7 cellular contexts compared by ENCODE assay signal in the genomic region with DNA sequence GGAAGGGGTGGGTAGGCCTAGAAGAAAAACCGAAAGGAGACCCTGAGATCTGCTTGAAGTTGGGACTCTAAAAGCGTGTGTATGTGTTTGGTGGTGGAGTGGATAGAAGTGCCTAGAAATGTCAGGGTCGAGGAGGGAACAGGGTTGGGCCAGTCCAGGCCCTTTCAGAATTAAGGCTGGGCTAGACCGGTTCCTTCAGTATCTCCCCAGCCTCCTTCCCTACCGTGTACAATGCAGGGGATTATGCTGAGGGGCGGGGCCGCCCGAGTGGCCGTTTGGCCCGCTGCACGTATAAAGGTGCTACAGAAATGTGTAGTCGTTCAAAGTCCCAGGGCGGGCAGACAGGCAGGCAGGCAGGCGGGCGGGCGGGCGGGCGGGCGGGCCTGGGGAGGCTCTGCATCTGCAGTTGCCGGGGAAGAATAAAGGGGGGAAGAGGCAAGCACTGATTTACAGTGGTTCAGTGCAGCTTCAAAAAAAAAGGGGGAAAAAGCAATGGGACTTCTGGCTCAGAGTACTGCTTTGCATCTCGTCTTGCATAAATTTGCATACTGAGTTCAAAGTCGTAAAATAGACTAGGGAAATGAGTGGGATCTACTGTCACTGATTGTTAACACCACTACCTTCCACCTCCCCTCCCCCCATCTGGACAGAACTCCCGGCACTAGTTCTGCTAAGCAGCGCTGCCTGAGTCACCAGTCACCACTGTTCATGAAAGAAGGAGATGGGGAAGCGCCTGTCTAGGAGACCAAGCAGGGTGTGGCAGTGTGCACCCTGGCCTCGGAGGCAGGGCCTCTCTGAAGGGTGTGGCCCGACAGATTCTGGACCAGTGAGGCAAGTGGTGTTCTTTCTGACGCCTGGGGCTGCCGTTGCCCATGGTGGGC. TPM values are rescaled to one million over a fixed set of nuclear protein-coding genes. Genes with fewer than 3 reads are reported as not detected.
DNase-seq lines count a peak whose midpoint lies in the region; ATAC-seq and TF ChIP-seq lines count a peak whose summit lies in the region.

No MANE protein-coding gene starts in this region.

- H3K4me3 ChIP-seq in HUES6 (ENCODE audit: low read depth, low read length), result peak overlapping the region; percentile 78
- H3K4me3 ChIP-seq in SJCRH30, result peak overlapping the region; percentile 79
- peak overlapping the region in 6 of 8 donors; percentile 4 to 72 (median 46) for H3K4me3 ChIP-seq in spleen

- CTCF ChIA-PET in activated CD4-positive, alpha-beta T cell treated with anti-CD3 and anti-CD28 coated beads, Interleukin-2, amount 10 ng/mL, durations not matched to agents 7 days and 5 days (lab: Charles Lee), result no interaction called here

- intact Hi-C loops in left ventricle myocardium superior (cut with micrococcal nuclease) (no loop called here), spleen (cut with DNase I; ENCODE audit: low total_unique reads) (no loop called here)

- no peak overlapping the region for H3K27ac Mint-ChIP-seq in activated CD4-positive, alpha-beta T cell treated with anti-CD3 and anti-CD28 coated beads, Interleukin-2, amount 10 ng/mL, durations not matched to agents 7 days and 5 days

- H3K9ac ChIP-seq in HUES6 (ENCODE audit: low read length), result peak overlapping the region; percentile 78

- no peaks in the 10 kb centered on the region for H3K9me3 ChIP-seq in HUES6 (ENCODE audit: control insufficient read depth, insufficient read depth, low read depth, low read length)
- no peaks in the 10 kb centered on the region for H3K9me3 ChIP-seq in SJCRH30 (replicated peaks)
- H3K9me3 ChIP-seq in spleen, result no peaks in the 10 kb centered on the region

- 34 to 43% (median 37%) methylated on average over 28 to 29 of the region's 29 CpGs for WGBS in spleen, 5 donors

- POLR2A ChIA-PET in activated CD4-positive, alpha-beta T cell treated with anti-CD3 and anti-CD28 coated beads, Interleukin-2, amount 10 ng/mL, durations not matched to agents 7 days and 5 days (lab: Charles Lee), result no interaction called here

- peaks cover 27% of the 10 kb centered on the region for H3K4me1 Mint-ChIP-seq in activated CD4-positive, alpha-beta T cell treated with anti-CD3 and anti-CD28 coated beads, Interleukin-2, amount 10 ng/mL, durations not matched to agents 7 days and 5 days

- DNase-seq in SJCRH30 (peak; percentile 33 to 42), left ventricle myocardium superior (peak; percentile 36), spleen (no peak)
- DNase-seq in activated effector memory CD4-positive, alpha-beta T cell treated with anti-CD3 and anti-CD28 coated beads, Interleukin-2, amount 50 U/mL, for 16 hours, result no peak
- no peak for DNase-seq in activated CD4-positive, alpha-beta T cell treated with anti-CD3 and anti-CD28 coated beads, Interleukin-2, amount 10 ng/mL, durations not matched to agents 7 days and 5 days

- H3K4me3 Mint-ChIP-seq in activated CD4-positive, alpha-beta T cell treated with anti-CD3 and anti-CD28 coated beads, Interleukin-2, amount 10 ng/mL, durations not matched to agents 7 days and 5 days, result no peak overlapping the region

- no peaks in the 10 kb centered on the region for H3K9me3 Mint-ChIP-seq in activated CD4-positive, alpha-beta T cell treated with anti-CD3 and anti-CD28 coated beads, Interleukin-2, amount 10 ng/mL, durations not matched to agents 7 days and 5 days

- TF ChIP-seq POLR2A in spleen (IDR thresholded peaks at IDR 0.05), result no peak

- H3K4me1 ChIP-seq in HUES6 (ENCODE audit: control insufficient read depth, insufficient read depth, low read length), result peaks cover 33% of the 10 kb centered on the region
- H3K4me1 ChIP-seq in SJCRH30, result peaks cover 8% of the 10 kb centered on the region
- H3K4me1 ChIP-seq in spleen, result peaks cover 0 to 53% (median 31%) of the 10 kb centered on the region in 6 donors

- H3K27me3 Mint-ChIP-seq in activated CD4-positive, alpha-beta T cell treated with anti-CD3 and anti-CD28 coated beads, Interleukin-2, amount 10 ng/mL, durations not matched to agents 7 days and 5 days, result peaks cover 55% of the 10 kb centered on the region

- peak overlapping the region; percentile 26; the same call in 1 of the 2 replicates for H3K27ac ChIP-seq in HUES6 (ENCODE audit: low read depth, low read length)
- H3K27ac ChIP-seq in SJCRH30, result peak overlapping the region; percentile 43; the same call in 1 of the 2 replicates
- peak overlapping the region in 5 of 8 donors; percentile 4 to 82 (median 75) for H3K27ac ChIP-seq in spleen

- peak; percentile 34 for ATAC-seq in left ventricle myocardium superior
- no peak for ATAC-seq in HG02981 (IDR thresholded peaks at IDR 0.05; ENCODE audit: unreplicated experiment)

- H3K27me3 ChIP-seq in HUES6 (ENCODE audit: control insufficient read depth, insufficient read depth, low read length), result peaks cover 26% of the 10 kb centered on the region
- H3K27me3 ChIP-seq in SJCRH30, result no peaks in the 10 kb centered on the region
- peaks cover 0 to 87% (median 22%) of the 10 kb centered on the region in 7 donors for H3K27me3 ChIP-seq in spleen (replicated peaks in 1 of 7)

- no peak for TF ChIP-seq CTCF in spleen (IDR thresholded peaks at IDR 0.05 in 8 of 11, conservative IDR thresholded peaks at IDR 0.05 in 3 of 11)

- peaks cover 19% of the 10 kb centered on the region for H3K36me3 ChIP-seq in HUES6 (ENCODE audit: control insufficient read depth, insufficient read depth, low read length)
- H3K36me3 ChIP-seq in SJCRH30, result 0 out of 2 replicates have a peak, but pooled peaks cover 4% of the 10 kb centered on the region
- peaks cover 0 to 12% (median 0%) of the 10 kb centered on the region in 6 donors for H3K36me3 ChIP-seq in spleen

- peaks cover 5% of the 10 kb centered on the region for H3K36me3 Mint-ChIP-seq in activated CD4-positive, alpha-beta T cell treated with anti-CD3 and anti-CD28 coated beads, Interleukin-2, amount 10 ng/mL, durations not matched to agents 7 days and 5 days (ENCODE audit: low read depth)

RNA-seq across cellular contexts. Expression of a gene that starts 3.6 kb away (rescaled TPM):
- total RNA-seq in SJCRH30 (2014; rRNA removed; shearing (Covaris generic)), result 175 and 188 TPM in 2 replicates
- 50.7 TPM for total RNA-seq in left ventricle myocardium superior
- 100 to 1,000 TPM; 140 to 334 (median 277) TPM for total RNA-seq in spleen
- 100 to 1,000 TPM in 2 of 3 donors, 10 to 100 TPM in 1; 61.3 to 162 (median 142) TPM for polyA plus RNA-seq in spleen
- 10 to 100 TPM; 10.3 to 10.9 TPM for total RNA-seq in activated CD4-positive, alpha-beta T cell treated with anti-CD3 and anti-CD28 coated beads, Interleukin-2, amount 10 ng/mL, durations not matched to agents 7 days and 5 days

RNA-seq across cellular contexts. Expression of a gene that starts 58.5 kb away (rescaled TPM):
- 16.8 and 20.5 TPM in 2 replicates for total RNA-seq in SJCRH30 (2014; rRNA removed; shearing (Covaris generic))
- 156 TPM for total RNA-seq in left ventricle myocardium superior
- 100 to 1,000 TPM in 1 of 7 donors, 10 to 100 TPM in 6; 23.4 to 114 (median 34.5) TPM for total RNA-seq in spleen
- 10 to 100 TPM in 2 of 3 donors, 1 to 10 TPM in 1; 5.0 to 18.1 (median 15.6) TPM for polyA plus RNA-seq in spleen
- total RNA-seq in activated CD4-positive, alpha-beta T cell treated with anti-CD3 and anti-CD28 coated beads, Interleukin-2, amount 10 ng/mL, durations not matched to agents 7 days and 5 days, result not detected

Comparison
In these comparisons a context has a peak if more than half of its experiments do, and no peak if none do; other contexts are left out.
1. DNase-seq: peak in SJCRH30 (2 of 2) and left ventricle myocardium superior (single experiment); none in spleen (single experiment), activated effector memory CD4-positive, alpha-beta T cell treated with anti-CD3 and anti-CD28 coated beads, Interleukin-2, amount 50 U/mL, for 16 hours (single experiment) and activated CD4-positive, alpha-beta T cell treated with anti-CD3 and anti-CD28 coated beads, Interleukin-2, amount 10 ng/mL, durations not matched to agents 7 days and 5 days (single experiment).
2. RNA of a gene that starts 58.5 kb away (total RNA-seq): 156 TPM in left ventricle myocardium superior (single experiment), 23.4 to 114 TPM in spleen and 16.8 to 20.5 TPM in SJCRH30; not detected in activated CD4-positive, alpha-beta T cell treated with anti-CD3 and anti-CD28 coated beads, Interleukin-2, amount 10 ng/mL, durations not matched to agents 7 days and 5 days; every median in the first group is over 10 times any median in the second.
3. Peak in every context shown above with its lines, with median percentiles within 50 percentile points of each other: H3K27ac ChIP-seq and H3K4me3 ChIP-seq.